Comparison of ENCODE assay signal across 8 cellular contexts in genomic region chr4:82431026-82431745, GRCh38. TPM values are rescaled to one million over a fixed set of nuclear protein-coding genes. Genes with fewer than 3 reads are reported as not detected.
A peak's percentile ranks its signal among the peaks of the same experiment; 100 is the strongest.
DNase-seq lines count a peak whose midpoint lies in the region; ATAC-seq and TF ChIP-seq lines count a peak whose summit lies in the region.

No MANE protein-coding gene starts in this region.

- ATAC-seq in natural killer cell = no peak
- no peak for ATAC-seq in GM18520 (IDR thresholded peaks at IDR 0.05; ENCODE audit: unreplicated experiment)

- TF ChIP-seq EP300 in transverse colon (IDR thresholded peaks at IDR 0.05; ENCODE audit: low read depth) = no peak

- H3K4me1 Mint-ChIP-seq in endothelial cell (ENCODE audit: unreplicated experiment) (peaks cover 52% of the 10 kb centered on the region), natural killer cell (peaks cover 48 to 57% of the 10 kb centered on the region in 2 donors)

- H3K9me3 ChIP-seq in KOPT-K1 (ENCODE audit: insufficient read depth, low read length, poor library complexity, severe bottlenecking) = no peaks in the 10 kb centered on the region
- H3K9me3 ChIP-seq in transverse colon = no peaks in the 10 kb centered on the region

- peak overlapping the region; percentile 99 for H3K4me3 Mint-ChIP-seq in endothelial cell (ENCODE audit: unreplicated experiment)
- peak overlapping the region; percentile 100 for H3K4me3 Mint-ChIP-seq in natural killer cell

- no peak for TF ChIP-seq POLR2A in transverse colon (IDR thresholded peaks at IDR 0.05)

- intact Hi-C loops in natural killer cell (cut with micrococcal nuclease) = no loop called here
- intact Hi-C loops in transverse colon (cut with DNase I; ENCODE audit: low total_unique reads) = no loop called here

- H3K27me3 Mint-ChIP-seq in endothelial cell (ENCODE audit: unreplicated experiment) (peaks cover 22% of the 10 kb centered on the region), natural killer cell (ENCODE audit: low read depth in 2 of 2) (no peaks in the 10 kb centered on the region)

- WGBS in transverse colon (ENCODE audit: low coverage in 1 of 2), 2 donors = 2 to 31% methylated on average over 2 to 31 of the region's 31 CpGs

- H3K36me3 ChIP-seq in KOPT-K1 (ENCODE audit: insufficient read depth, low read length) (peaks cover 66% of the 10 kb centered on the region), transverse colon (peaks cover 0 to 12% (median 5%) of the 10 kb centered on the region in 4 donors)

- H3K27ac ChIP-seq in KOPT-K1 (ENCODE audit: low read depth, low read length, poor library complexity, severe bottlenecking) (peak overlapping the region; percentile 96), transverse colon (peak overlapping the region; percentile 97 to 100 (median 98))

- in situ Hi-C loops in transverse colon (cut with MboI; ENCODE audit: low pct_ligation_motif_present in 1 of 4, low pct_unique_long_range_greater_than_20kb in 1 of 4, low sequenced_read_pairs in 3 of 4) = loop anchor here in 1 of 4 donors (10.0 kb wide), 1 partner anchor 56 kb away; the partner anchor contains the start of gene HNRNPD

- H3K36me3 Mint-ChIP-seq in endothelial cell (ENCODE audit: low read depth, unreplicated experiment) = peaks cover 33% of the 10 kb centered on the region
- H3K36me3 Mint-ChIP-seq in natural killer cell = peaks cover 22% of the 10 kb centered on the region

- H3K4me1 ChIP-seq in transverse colon = peaks cover 17 to 42% (median 25%) of the 10 kb centered on the region in 4 donors

- H3K4me3 ChIP-seq in GM12865 (ENCODE audit: low read depth, low read length) (peak overlapping the region; percentile 99), transverse colon (peak overlapping the region; percentile 62 to 94 (median 80))

- peak overlapping the region; percentile 96 for H3K27ac Mint-ChIP-seq in endothelial cell (ENCODE audit: unreplicated experiment)
- peak overlapping the region; percentile 96 for H3K27ac Mint-ChIP-seq in natural killer cell

- no peaks in the 10 kb centered on the region for H3K27me3 ChIP-seq in transverse colon

- TF ChIP-seq CTCF in GM12865 (IDR thresholded peaks at IDR 0.05; ENCODE audit: insufficient read depth, low read depth, low read length, missing control alignments) (no peak), endothelial cell (IDR thresholded peaks at IDR 0.05; ENCODE audit: unreplicated experiment) (no peak), natural killer cell (IDR thresholded peaks at IDR 0.05) (no peak), transverse colon (IDR thresholded peaks at IDR 0.05) (peak in 1 of 5 experiments; percentile 8)

- DNase-seq in GM12865 (ENCODE audit: low read depth) = peak; percentile 48
- DNase-seq in activated CD4-positive, alpha-beta T cell treated with anti-CD3 and anti-CD28 coated beads, Interleukin-2, amount 50 U/mL, for 1 hour = peak; percentile 52
- no peak for DNase-seq in endothelial cell (ENCODE audit: low spot score)
- peak; percentile 26 for DNase-seq in natural killer cell
- DNase-seq in transverse colon = peak; percentile 64
- no peak for DNase-seq in EL

- H3K9me3 Mint-ChIP-seq in endothelial cell (ENCODE audit: unreplicated experiment) (no peaks in the 10 kb centered on the region), natural killer cell (no peaks in the 10 kb centered on the region)

RNA-seq across cellular contexts. Expression of gene ENOPH1, which starts 0.8 kb away (rescaled TPM):
- total RNA-seq in endothelial cell (ENCODE audit: unreplicated experiment) (37.1 TPM), natural killer cell (10 to 100 TPM; 21.0 to 26.1 (median 25.0) TPM), transverse colon (10 to 100 TPM in 3 of 4 donors, under 1 TPM in 1; 0.75 to 21.5 (median 15.8) TPM)

RNA-seq across cellular contexts. Expression of gene HNRNPDL, which starts 0.9 kb away (rescaled TPM):
- 374 TPM for total RNA-seq in endothelial cell (ENCODE audit: unreplicated experiment)
- total RNA-seq in natural killer cell = 100 to 1,000 TPM; 328 to 423 (median 371) TPM
- 100 to 1,000 TPM in 2 of 4 donors, 10 to 100 TPM in 2; 78.4 to 131 (median 100) TPM for total RNA-seq in transverse colon

RNA-seq across cellular contexts. Expression of gene HNRNPD, which starts 57.4 kb away (rescaled TPM):
- total RNA-seq in endothelial cell (ENCODE audit: unreplicated experiment) = 353 TPM
- 100 to 1,000 TPM; 225 to 285 (median 270) TPM for total RNA-seq in natural killer cell
- total RNA-seq in transverse colon = 100 to 1,000 TPM in 3 of 4 donors, 10 to 100 TPM in 1; 61.4 to 213 (median 130) TPM

Comparison
In these comparisons a context has a peak if more than half of its experiments do, and no peak if none do; other contexts are left out.
1. DNase-seq: peak in GM12865 (single experiment), activated CD4-positive, alpha-beta T cell treated with anti-CD3 and anti-CD28 coated beads, Interleukin-2, amount 50 U/mL, for 1 hour (single experiment), natural killer cell (single experiment) and transverse colon (single experiment); none in endothelial cell (single experiment) and EL (single experiment).